ENCODE assay signal across 1 cellular context in the genomic region with DNA sequence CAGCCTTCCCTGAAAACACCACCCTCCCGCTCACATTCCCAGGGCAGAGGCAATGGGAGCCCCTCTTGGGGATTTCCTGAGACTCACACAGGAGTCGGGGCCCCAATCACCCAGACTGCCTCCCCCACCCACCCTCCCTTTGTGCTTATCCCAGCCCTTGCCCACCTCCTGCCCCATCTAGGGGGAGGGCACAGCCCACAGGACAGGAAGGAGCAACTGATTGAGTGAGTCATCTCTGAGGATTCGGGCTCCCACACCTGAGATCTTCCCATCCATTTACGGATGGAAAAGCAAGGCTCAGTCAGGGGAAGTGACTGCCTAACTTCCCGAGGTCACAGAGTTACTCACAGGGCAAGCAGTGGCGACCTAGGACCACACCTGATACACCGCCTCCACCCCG. TPM values are rescaled to one million over a fixed set of nuclear protein-coding genes. Genes with fewer than 3 reads are reported as not detected.
"Had no signal": no experiment of that assay in that cellular context is flagged by ENCODE, and none has a peak within 500 bp of the region (broad histone marks: within the 10 kb centered on the region; RNA-seq: fewer than 3 reads in every experiment).

No MANE protein-coding gene starts in this region.

RNA-seq across cellular contexts. Expression of gene LGALS9B, which starts 44.4 kb away (rescaled TPM):
- total RNA-seq: G401 had no signal
